Comparison of ENCODE assay signal across 1 cellular context in the genomic region with DNA sequence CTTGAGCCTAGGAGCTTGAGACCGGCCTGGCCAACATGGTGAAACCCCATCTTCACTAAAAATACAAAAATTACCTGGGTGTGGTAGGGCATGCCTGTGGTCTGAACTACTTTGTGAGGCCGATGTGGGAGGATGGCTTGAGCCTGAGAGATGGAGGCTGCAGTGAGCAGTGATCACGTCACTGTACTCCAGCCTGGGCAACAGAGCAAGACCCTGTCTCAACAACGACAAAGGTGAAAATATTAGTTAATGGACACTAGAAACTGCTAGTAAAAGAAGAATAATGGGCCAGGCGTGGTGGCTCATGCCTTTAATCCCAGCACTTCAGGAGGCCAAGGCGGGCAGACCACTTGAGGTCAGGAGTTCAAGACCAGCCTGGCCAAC.
A peak's percentile ranks its signal among the peaks of the same experiment; 100 is the strongest.
TF ChIP-seq lines count a peak whose summit lies in the region.

No MANE protein-coding gene starts in this region.

TF ChIP-seq in K562, 482 proteins besides CTCF, POLR2A, EP300 and RAD21:
- peak; percentile 79 for TF ChIP-seq ZNF121 (CRISPR knock-in tag; conservative IDR thresholded peaks at IDR 0.05)
TF ChIP-seq in K562: peak in this region for 1; not testable (repeated sequence) for 481.
